9 cellular contexts compared by ENCODE assay signal in genomic region chr5:73218552-73219171, GRCh38. TPM values are rescaled to one million over a fixed set of nuclear protein-coding genes. Genes with fewer than 3 reads are reported as not detected.
DNase-seq lines count a peak whose midpoint lies in the region; FAIRE-seq and TF ChIP-seq lines count a peak whose summit lies in the region.
"Had no signal": no experiment of that assay in that cellular context is flagged by ENCODE, and none has a peak within 500 bp of the region (broad histone marks: within the 10 kb centered on the region; RNA-seq: fewer than 3 reads in every experiment).

No MANE protein-coding gene starts in this region.

- no peak overlapping the region for H3K14ac ChIP-seq in H1 (ENCODE audit: insufficient read length)

- CTCF ChIA-PET in H1 (lab: Charles Lee; ENCODE audit: partially characterized antibody): interaction anchor here (0.6 to 5.8 kb wide), 36 partner anchors 12 to 340 kb away, joined by 3 to 90 read pairs (median 3); partner anchors contain the start of genes TMEM171 and TMEM174

- no peak overlapping the region for H2BK120ac ChIP-seq in H1 (replicated peaks; ENCODE audit: low read depth, low read length)

- no peaks in the 10 kb centered on the region for H3K79me1 ChIP-seq in H1 (ENCODE audit: low read depth, low read length)

- H3K23ac ChIP-seq in H1 (ENCODE audit: insufficient read length): no peak overlapping the region

- peak; percentile 36 for FAIRE-seq in H1 (lab: Jason Lieb, UNC)

- peak; percentile 56 to 57 for TF ChIP-seq RAD21 in H1 (IDR thresholded peaks at IDR 0.05 in 1 of 2, conservative IDR thresholded peaks at IDR 0.05 in 1 of 2; ENCODE audit: low read depth in 2 of 2, low read length in 2 of 2)

- H3K9me3 ChIP-seq in H1 (ENCODE audit: insufficient read depth in 2 of 2, low read depth in 1 of 2, low read length in 1 of 2): no peaks in the 10 kb centered on the region

- H4K91ac ChIP-seq in H1 (replicated peaks; ENCODE audit: insufficient read length, low read length): no peak overlapping the region

- H3K4me2 ChIP-seq in H1 (ENCODE audit: insufficient read depth in 1 of 2, low read depth in 2 of 2, low read length in 2 of 2): no peak overlapping the region

- no peaks in the 10 kb centered on the region for H3K36me3 ChIP-seq in H1 (ENCODE audit: control insufficient read depth in 2 of 4, insufficient read depth in 4 of 4, low read length in 3 of 4)

- TF ChIP-seq EP300 in H1 (IDR thresholded peaks at IDR 0.05; ENCODE audit: borderline replicate concordance in 1 of 2, low read depth in 2 of 2, low read length in 2 of 2): no peak

- H3K23me2 ChIP-seq in H1 (ENCODE audit: low read depth, low read length): peaks cover 7% of the 10 kb centered on the region

- H3K4ac ChIP-seq in H1 (replicated peaks; ENCODE audit: insufficient read length, low read depth, low read length): no peak overlapping the region

- H3K27ac ChIP-seq in H1 (ENCODE audit: low read depth, low read length) (no peak overlapping the region), dorsolateral prefrontal cortex (no peak overlapping the region)

- no peak overlapping the region for H2AK5ac ChIP-seq in H1 (ENCODE audit: low read depth, low read length)

- TF ChIP-seq POLR2A in H1 (IDR thresholded peaks at IDR 0.05; ENCODE audit: control extremely low read depth in 1 of 2, low read depth in 2 of 2, low read length in 2 of 2): no peak

- H4K5ac ChIP-seq in H1 (ENCODE audit: insufficient read length, low read depth, low read length): no peak overlapping the region

- H3K27me3 ChIP-seq in H1 (replicated peaks in 1 of 4; ENCODE audit: control insufficient read depth in 3 of 4, extremely low read depth in 1 of 4, insufficient read depth in 3 of 4, low read length in 3 of 4) (peaks cover 15 to 39% (median 38%) of the 10 kb centered on the region in 4 experiments), dorsolateral prefrontal cortex (peaks cover 2 to 100% (median 71%) of the 10 kb centered on the region in 45 donors)

- no peak overlapping the region for H2BK5ac ChIP-seq in H1 (ENCODE audit: low read depth, low read length)

- H2BK12ac ChIP-seq in H1 (ENCODE audit: low read depth, low read length): no peak overlapping the region

- no peak overlapping the region for H3K18ac ChIP-seq in H1 (ENCODE audit: extremely low read depth, low read length)

- peaks cover 2 to 23% (median 7%) of the 10 kb centered on the region in 4 experiments for H3K4me1 ChIP-seq in H1 (replicated peaks in 1 of 4; ENCODE audit: control insufficient read depth in 3 of 4, insufficient read depth in 4 of 4, low read length in 3 of 4)

- H2BK15ac ChIP-seq in H1 (ENCODE audit: low read length): no peak overlapping the region

- no peak overlapping the region for H3K4me3 ChIP-seq in H1 (ENCODE audit: extremely low read depth in 1 of 4, insufficient read depth in 2 of 4, low read depth in 3 of 4, low read length in 4 of 4)
- H3K4me3 ChIP-seq in dorsolateral prefrontal cortex: no peak overlapping the region

- peak in 2 of 3 experiments; percentile 38; a peak in 2 of 4 replicates for TF ChIP-seq CTCF in H1 (IDR thresholded peaks at IDR 0.05; ENCODE audit: control extremely low read depth in 1 of 3, insufficient read depth in 1 of 3, low read depth in 1 of 3, low read length in 3 of 3)
- peak in 23 of 56 donors; percentile 6 to 35 (median 20) for TF ChIP-seq CTCF in dorsolateral prefrontal cortex (IDR thresholded peaks at IDR 0.05 in 54 of 56, conservative IDR thresholded peaks at IDR 0.05 in 2 of 56; ENCODE audit: low read depth in 1 of 56, partially characterized antibody in 56 of 56)

- H3K56ac ChIP-seq in H1 (replicated peaks; ENCODE audit: insufficient read length, low read depth, low read length): no peak overlapping the region

- no peaks in the 10 kb centered on the region for H3K79me2 ChIP-seq in H1 (ENCODE audit: control insufficient read depth in 1 of 2, insufficient read depth in 2 of 2, low read length in 2 of 2)

- H3K9ac ChIP-seq in H1 (replicated peaks in 1 of 4; ENCODE audit: extremely low read depth in 1 of 4, low read depth in 3 of 4, low read length in 3 of 4): no peak overlapping the region

- 63% methylated on average over 4 of the region's 4 CpGs; no CpG with 5 or more reads in 1 of the 2 experiments for WGBS in H1 (ENCODE audit: extremely low coverage in 1 of 2, insufficient coverage in 1 of 2, insufficient read length in 1 of 2, insufficient replicate concordance in 2 of 2, low coverage in 1 of 2, low lambda C conversion rate in 2 of 2, missing lambda C conversion rate in 1 of 2), 2 experiments

- DNase-seq in NCI-H2171 treated with DMSO at 0.1 percent for 48 hours (lab: John Stamatoyannopoulos, UW) (peak; percentile 4), NCI-H2171 (lab: John Stamatoyannopoulos, UW) (no peak), NCI-H748 (lab: John Stamatoyannopoulos, UW; ENCODE audit: unreplicated experiment) (peak; percentile 37), H1 (ENCODE audit: low read depth in 1 of 2, low spot score in 2 of 2) (no peak), stromal cell of bone marrow (ENCODE audit: low read depth) (peak; percentile 31), dorsolateral prefrontal cortex (no peak), inferior parietal cortex (ENCODE audit: extremely low spot score) (no peak)
- no peak for DNase-seq in activated CD4-positive, CD25-positive, alpha-beta regulatory T cell treated with anti-CD3 and anti-CD28 coated beads, Interleukin-2, amount 50 U/mL, for 72 hours
- DNase-seq: CD8-positive, alpha-beta T cell had no signal

- H2AFZ ChIP-seq in H1 (ENCODE audit: low read length): no peak overlapping the region

- H2BK20ac ChIP-seq in H1 (ENCODE audit: low read length): no peak overlapping the region

- POLR2A ChIA-PET in H1 (lab: Charles Lee; ENCODE audit: partially characterized antibody): interaction anchor here (1.3 kb wide), 1 partner anchor 79 kb away, joined by 3 read pairs; no protein-coding TSS in a partner anchor

- H4K20me1 ChIP-seq in H1 (replicated peaks in 1 of 2; ENCODE audit: control insufficient read depth in 1 of 2, insufficient read depth in 2 of 2, low read length in 2 of 2): no peaks in the 10 kb centered on the region

- intact Hi-C loops in dorsolateral prefrontal cortex (cut with DNase I): loop anchor here (5.0 to 10.0 kb wide), 3 partner anchors 54 to 264 kb away; partner anchors contain the start of genes FCHO2 (in 1 of the 2) and FOXD1 (in 1 of the 2)

- H4K8ac ChIP-seq in H1 (ENCODE audit: extremely low read depth, insufficient read depth, low read length): no peak overlapping the region

TF ChIP-seq in H1, 55 proteins besides CTCF, POLR2A, EP300 and RAD21:
- TF ChIP-seq SUZ12 (IDR thresholded peaks at IDR 0.05; ENCODE audit: low read length) (no peak), POLR2AphosphoS5 (IDR thresholded peaks at IDR 0.05; ENCODE audit: low read depth, low read length) (no peak), GABPA (IDR thresholded peaks at IDR 0.05; ENCODE audit: borderline replicate concordance, insufficient read depth, low read length) (no peak), JUN (IDR thresholded peaks at IDR 0.05; ENCODE audit: low read depth, low read length) (no peak), NANOG (IDR thresholded peaks at IDR 0.05; ENCODE audit: insufficient read depth, low read depth, low read length, poor library complexity, severe bottlenecking) (no peak), BCL11A (IDR thresholded peaks at IDR 0.05; ENCODE audit: low read depth in 2 of 2, low read length in 2 of 2) (no peak), HDAC2 (IDR thresholded peaks at IDR 0.05; ENCODE audit: borderline replicate concordance in 1 of 2, low read depth in 2 of 2, low read length in 2 of 2) (no peak), NRF1 (IDR thresholded peaks at IDR 0.05; ENCODE audit: low read depth, low read length) (no peak), KDM1A (IDR thresholded peaks at IDR 0.05; ENCODE audit: borderline replicate concordance, low read length) (no peak), BACH1 (IDR thresholded peaks at IDR 0.05; ENCODE audit: low read length) (no peak), SAP30 (IDR thresholded peaks at IDR 0.05; ENCODE audit: insufficient read depth, insufficient replicate concordance, low read length) (no peak), SP4 (IDR thresholded peaks at IDR 0.05; ENCODE audit: low read length) (no peak), PHF8 (conservative IDR thresholded peaks at IDR 0.05; ENCODE audit: low read depth, low read length) (no peak), SIRT6 (IDR thresholded peaks at IDR 0.05; ENCODE audit: low read length) (no peak), CHD2 (IDR thresholded peaks at IDR 0.05; ENCODE audit: low read length) (no peak), ATF3 (IDR thresholded peaks at IDR 0.05; ENCODE audit: insufficient read depth, low read depth, low read length) (no peak), ZNF274 (IDR thresholded peaks at IDR 0.05; ENCODE audit: borderline replicate concordance, extremely low read depth, low read length) (no peak), KDM5A (IDR thresholded peaks at IDR 0.05; ENCODE audit: low read length) (no peak), CEBPB (IDR thresholded peaks at IDR 0.05; ENCODE audit: low read depth, low read length) (no peak)
TF ChIP-seq in H1: peak in this region for 0.

RNA-seq across cellular contexts. Expression of gene TMEM174, which starts 45.7 kb away (rescaled TPM):
- not detected in 2 replicates for total RNA-seq in H1 (2021; fragmentation: NEBNext Ultra II Directional; extraction: Animal tissue kit (Norgen Biotek cat#: 25700))
- polyA plus RNA-seq in H1 (2011; rRNA removed): not detected in 2 replicates
- polyA plus RNA-seq in H1 (2011; cell fraction: cytosol; rRNA removed): not detected
- polyA plus RNA-seq in H1 (2011; cell fraction: nucleus; rRNA removed): not detected
- not detected in 4 replicates for polyA plus RNA-seq in H1 (2012, experiment 1 of 2)
- not detected for polyA plus RNA-seq in H1 (2012, experiment 2 of 2)
- not detected for polyA plus RNA-seq in H1 (2013, experiment 1 of 2)
- not detected for polyA plus RNA-seq in H1 (2013, experiment 2 of 2)
- polyA minus RNA-seq in H1 (2011; rRNA and poly(A)+ RNA removed): not detected in 2 replicates
- polyA minus RNA-seq in H1 (2011; cell fraction: cytosol; rRNA and poly(A)+ RNA removed): not detected
- polyA minus RNA-seq in H1 (2011; cell fraction: nucleus; rRNA and poly(A)+ RNA removed): not detected
- not detected for total RNA-seq in dorsolateral prefrontal cortex
- total RNA-seq: CD8-positive, alpha-beta T cell had no signal

Comparison
In these comparisons a context has a peak if more than half of its experiments do, and no peak if none do; other contexts are left out.
1. DNase-seq: peak in NCI-H2171 treated with DMSO at 0.1 percent for 48 hours (single experiment), NCI-H748 (single experiment) and stromal cell of bone marrow (single experiment); none in NCI-H2171 (single experiment), H1 (0 of 2), activated CD4-positive, CD25-positive, alpha-beta regulatory T cell treated with anti-CD3 and anti-CD28 coated beads, Interleukin-2, amount 50 U/mL, for 72 hours (single experiment), dorsolateral prefrontal cortex (0 of 10) and inferior parietal cortex (single experiment).